10 cellular contexts compared by ENCODE assay signal in genomic region chr9:126626117-126627022, GRCh38. TPM values are rescaled to one million over a fixed set of nuclear protein-coding genes. Genes with fewer than 3 reads are reported as not detected.
DNase-seq lines count a peak whose midpoint lies in the region; ATAC-seq and TF ChIP-seq lines count a peak whose summit lies in the region.
"Had no signal": no experiment of that assay in that cellular context is flagged by ENCODE, and none has a peak within 500 bp of the region (broad histone marks: within the 10 kb centered on the region; RNA-seq: fewer than 3 reads in every experiment).

No MANE protein-coding gene starts in this region.

- H3K27me3 ChIP-seq in ascending aorta (peaks cover 23% of the 10 kb centered on the region), lung (ENCODE audit: control insufficient read depth, insufficient read depth) (peaks cover 16% of the 10 kb centered on the region), thoracic aorta (replicated peaks; ENCODE audit: insufficient read depth) (peaks cover 27% of the 10 kb centered on the region)

- no peaks in the 10 kb centered on the region for H3K36me3 ChIP-seq in ascending aorta
- H3K36me3 ChIP-seq in lung (ENCODE audit: control insufficient read depth in 2 of 2, insufficient read depth in 2 of 2, low read length in 2 of 2) = no peaks in the 10 kb centered on the region
- H3K36me3 ChIP-seq in thoracic aorta = no peaks in the 10 kb centered on the region

- DNase-seq in activated CD4-positive, alpha-beta T cell treated with anti-CD3 and anti-CD28 coated beads, Interleukin-2, amount 10 ng/mL, durations not matched to agents 24 days and 14 days = no peak
- DNase-seq in activated CD4-positive, alpha-beta T cell treated with anti-CD3 and anti-CD28 coated beads for 4 hours = no peak
- DNase-seq in ascending aorta (ENCODE audit: low spot score in 2 of 2) (no peak), lung (ENCODE audit: low spot score) (no peak), thoracic aorta (ENCODE audit: low spot score) (no peak), UCSD-AML1 (lab: John Stamatoyannopoulos, UW; ENCODE audit: unreplicated experiment) (no peak), AML-193 (lab: John Stamatoyannopoulos, UW) (no peak)

- H3K27ac Mint-ChIP-seq in activated CD4-positive, alpha-beta T cell treated with anti-CD3 and anti-CD28 coated beads, Interleukin-2, amount 10 ng/mL, durations not matched to agents 24 days and 14 days = no peak overlapping the region

- WGBS in lung, 2 donors = 6 to 10% methylated on average over 63 of the region's 63 CpGs

- H3K4me3 Mint-ChIP-seq in activated CD4-positive, alpha-beta T cell treated with anti-CD3 and anti-CD28 coated beads, Interleukin-2, amount 10 ng/mL, durations not matched to agents 24 days and 14 days = peak overlapping the region; percentile 69

- H3K9me3 ChIP-seq in ascending aorta (no peaks in the 10 kb centered on the region), lung (ENCODE audit: control insufficient read depth in 2 of 2, insufficient read depth in 1 of 2, low read length in 1 of 2) (no peaks in the 10 kb centered on the region), thoracic aorta (no peaks in the 10 kb centered on the region)

- no peak for TF ChIP-seq CTCF in ascending aorta (IDR thresholded peaks at IDR 0.05)
- TF ChIP-seq CTCF in lung (IDR thresholded peaks at IDR 0.05; ENCODE audit: control extremely low read depth, extremely low read depth) = no peak
- TF ChIP-seq CTCF in thoracic aorta (IDR thresholded peaks at IDR 0.05) = no peak

- H3K4me1 ChIP-seq in ascending aorta = peaks cover 0 to 3% of the 10 kb centered on the region in 2 donors
- H3K4me1 ChIP-seq in lung (ENCODE audit: control insufficient read depth in 2 of 2, insufficient read depth in 2 of 2, low read length in 2 of 2) = peaks cover 0 to 6% of the 10 kb centered on the region in 2 donors
- peaks cover 0 to 14% of the 10 kb centered on the region in 2 donors for H3K4me1 ChIP-seq in thoracic aorta (ENCODE audit: control insufficient read depth in 1 of 2, low read depth in 2 of 2)

- H3K4me1 Mint-ChIP-seq in activated CD4-positive, alpha-beta T cell treated with anti-CD3 and anti-CD28 coated beads, Interleukin-2, amount 10 ng/mL, durations not matched to agents 24 days and 14 days = peaks cover 4% of the 10 kb centered on the region

- intact Hi-C loops in activated CD4-positive, alpha-beta T cell treated with anti-CD3 and anti-CD28 coated beads, Interleukin-2, amount 10 ng/mL, durations not matched to agents 24 days and 14 days (cut with micrococcal nuclease) = no loop called here
- intact Hi-C loops in ascending aorta (cut with DNase I) = no loop called here

- no peak overlapping the region for H3K27ac ChIP-seq in ascending aorta
- no peak overlapping the region for H3K27ac ChIP-seq in lung (ENCODE audit: low read depth in 1 of 2, low read length in 1 of 2)
- no peak overlapping the region for H3K27ac ChIP-seq in thoracic aorta
- H3K27ac ChIP-seq: C4-2B had no signal

- H3K4me3 ChIP-seq in ascending aorta (peak overlapping the region; percentile 47), lung (peak overlapping the region; percentile 17), thoracic aorta (peak overlapping the region; percentile 57)

- ATAC-seq in lung (ENCODE audit: insufficient read depth, low FRiP score) = no peak
- ATAC-seq in thoracic aorta (ENCODE audit: insufficient number of reproducible peaks, low FRiP score, low read depth) = no peak
- no peak for ATAC-seq in HG03039 (IDR thresholded peaks at IDR 0.05; ENCODE audit: unreplicated experiment)

- no peaks in the 10 kb centered on the region for H3K9me3 Mint-ChIP-seq in activated CD4-positive, alpha-beta T cell treated with anti-CD3 and anti-CD28 coated beads, Interleukin-2, amount 10 ng/mL, durations not matched to agents 24 days and 14 days

- no peaks in the 10 kb centered on the region for H3K36me3 Mint-ChIP-seq in activated CD4-positive, alpha-beta T cell treated with anti-CD3 and anti-CD28 coated beads, Interleukin-2, amount 10 ng/mL, durations not matched to agents 24 days and 14 days (ENCODE audit: low read depth)

- peaks cover 81% of the 10 kb centered on the region for H3K27me3 Mint-ChIP-seq in activated CD4-positive, alpha-beta T cell treated with anti-CD3 and anti-CD28 coated beads, Interleukin-2, amount 10 ng/mL, durations not matched to agents 24 days and 14 days

RNA-seq across cellular contexts. Expression of gene LMX1B, which starts 12.6 kb away (rescaled TPM):
- not detected in 2 replicates for total RNA-seq in activated CD4-positive, alpha-beta T cell treated with anti-CD3 and anti-CD28 coated beads, Interleukin-2, amount 10 ng/mL, durations not matched to agents 24 days and 14 days
- 1.9 TPM for total RNA-seq in ascending aorta
- under 1 TPM; 0.14 to 0.77 TPM for total RNA-seq in lung
- under 1 TPM; under 0.01 to 0.06 TPM for polyA plus RNA-seq in lung
- total RNA-seq in thoracic aorta = not detected
- total RNA-seq: HT-29 had no signal
